In genomic region chr1:77156214-77156613, GRCh38 we compare ENCODE assay signal across 32 cellular contexts.
"Had no signal": no experiment of that assay in that cellular context is flagged by ENCODE, and none has a peak within 500 bp of the region (broad histone marks: within the 10 kb centered on the region; RNA-seq: fewer than 3 reads in every experiment).

No MANE protein-coding gene starts in this region.

- H3K36me3 ChIP-seq: adrenal gland, brain microvascular endothelial cell had no signal

- H3K4me3 ChIP-seq: adrenal gland, body of pancreas, breast epithelium had no signal

- H3K27ac ChIP-seq: adrenal gland, body of pancreas, brain microvascular endothelial cell, breast epithelium, WERI-Rb-1 had no signal

- H3K27me3 ChIP-seq: adrenal gland, body of pancreas, brain microvascular endothelial cell, breast epithelium had no signal

- H3K4me1 ChIP-seq: adrenal gland, body of pancreas, breast epithelium had no signal

- H3K9me3 ChIP-seq: adrenal gland, body of pancreas, breast epithelium had no signal

- ATAC-seq: activated CD4-positive, alpha-beta T cell treated with anti-CD3 and anti-CD28 coated beads for 36 hours; activated CD4-positive, CD25-positive, alpha-beta regulatory T cell treated with anti-CD3 and anti-CD28 coated beads, Interleukin-2, amount 50 U/mL, for 24 hours; activated CD8-positive, alpha-beta memory T cell treated with anti-CD3 and anti-CD28 coated beads, Interleukin-2, amount 10 ng/mL, durations not matched to agents 7 days and 5 days; activated CD8-positive, alpha-beta T cell treated with anti-CD3 and anti-CD28 coated beads, Interleukin-2, amount 10 ng/mL, durations not matched to agents 7 days and 5 days; activated naive CD4-positive, alpha-beta T cell treated with anti-CD3 and anti-CD28 coated beads, Interleukin-2, amount 50 U/mL, for 72 hours; body of pancreas; WTC11 had no signal

- DNase-seq: activated CD4-positive, alpha-beta memory T cell treated with anti-CD3 and anti-CD28 coated beads, Interleukin-2, amount 10 ng/mL, durations not matched to agents 7 days and 5 days; activated CD4-positive, alpha-beta T cell treated with anti-CD3 and anti-CD28 coated beads for 1 hour; activated CD4-positive, alpha-beta T cell treated with anti-CD3 and anti-CD28 coated beads for 36 hours; activated CD4-positive, alpha-beta T cell treated with anti-CD3 and anti-CD28 coated beads for 48 hours; activated CD4-positive, alpha-beta T cell treated with anti-CD3 and anti-CD28 coated beads, Interleukin-2, amount 10 ng/mL, durations not matched to agents 7 days and 5 days; activated CD4-positive, alpha-beta T cell treated with anti-CD3 and anti-CD28 coated beads, Interleukin-2, amount 50 U/mL, for 48 hours; activated CD4-positive, CD25-positive, alpha-beta regulatory T cell; activated CD8-positive, alpha-beta memory T cell treated with anti-CD3 and anti-CD28 coated beads for 24 hours; activated CD8-positive, alpha-beta memory T cell treated with anti-CD3 and anti-CD28 coated beads, Interleukin-2, amount 10 ng/mL, durations not matched to agents 7 days and 5 days; activated CD8-positive, alpha-beta memory T cell treated with anti-CD3 and anti-CD28 coated beads, Interleukin-2, amount 50 U/mL, for 48 hours; activated CD8-positive, alpha-beta T cell treated with anti-CD3 and anti-CD28 coated beads, Interleukin-2, amount 10 ng/mL, durations not matched to agents 7 days and 5 days; activated effector memory CD4-positive, alpha-beta T cell treated with Interleukin-2 at 50 U/mL for 16 hours; activated gamma-delta T cell; activated naive CD4-positive, alpha-beta T cell treated with anti-CD3 and anti-CD28 coated beads for 36 hours; activated naive CD4-positive, alpha-beta T cell treated with anti-CD3 and anti-CD28 coated beads, Interleukin-2, amount 50 U/mL, for 16 hours; activated naive CD8-positive, alpha-beta T cell treated with anti-CD3 and anti-CD28 coated beads for 36 hours; activated T-cell treated with anti-CD3 and anti-CD28 coated beads, Interleukin-2, amount 50 U/mL, for 24 hours; activated T-cell treated with anti-CD3 and anti-CD28 coated beads, Interleukin-2, amount 50 U/mL, for 48 hours; adrenal gland; amniotic stem cell; aorta; body of pancreas; brain microvascular endothelial cell; central memory CD4-positive, alpha-beta T cell; T-helper 1 cell; T-helper 2 cell; T-helper 9 cell; WERI-Rb-1 had no signal
